8 cellular contexts compared by ENCODE assay signal in the genomic region with DNA sequence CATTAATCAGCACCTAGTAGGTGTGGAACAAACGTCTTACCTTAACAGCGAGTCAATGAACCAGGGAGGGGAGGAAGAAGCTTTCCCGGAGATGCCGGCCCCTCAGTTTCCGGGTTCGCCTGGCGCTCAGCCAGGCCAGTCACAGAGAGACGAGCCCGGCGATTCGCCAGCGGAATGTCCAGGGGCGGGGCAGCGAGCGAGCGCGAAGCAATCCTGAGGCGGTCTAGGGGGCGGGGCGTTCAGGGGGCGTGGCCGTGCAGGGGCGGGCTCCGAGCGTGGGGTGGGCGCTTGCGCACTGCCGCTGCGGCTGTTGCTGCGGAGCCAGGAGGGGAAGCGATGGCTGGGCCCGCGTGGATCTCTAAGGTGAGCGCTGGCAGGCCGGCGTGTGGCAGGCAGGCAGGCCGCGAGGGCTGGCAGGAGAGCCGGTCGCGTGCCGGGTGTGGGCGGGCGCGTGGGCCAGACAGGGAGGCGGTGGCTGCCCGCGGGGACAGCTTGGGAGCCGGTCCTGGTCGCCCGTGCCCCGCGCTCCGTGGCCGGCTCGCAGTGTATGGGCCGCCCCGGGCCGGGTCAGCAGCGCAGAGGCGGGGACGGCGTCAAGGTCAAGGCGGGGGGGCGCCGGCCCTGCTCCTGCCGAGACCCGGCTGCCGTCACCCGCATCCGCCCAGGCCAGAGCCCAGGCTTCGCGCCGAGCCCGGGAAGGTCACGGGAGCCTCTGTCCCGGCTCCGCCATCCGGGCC.
DNase-seq lines count a peak whose midpoint lies in the region; ATAC-seq lines count a peak whose summit lies in the region.

A gene (plus strand): TSS at position 295 of the 737 bp plus-strand sequence. CDS start 42 bp downstream, at position 337.

- DNase-seq in AG20443 (ENCODE audit: low spot score) (peak; percentile 100), NCI-H446 treated with DMSO at 0.1 percent for 48 hours (lab: John Stamatoyannopoulos, UW) (peak; percentile 83), islet precursor cell (peak; percentile 99)
- DNase-seq in central memory CD8-positive, alpha-beta T cell (ENCODE audit: low spot score in 2 of 2), result peak; percentile 97 to 99
- peak; percentile 100 for DNase-seq in stimulated activated CD4-positive, alpha-beta T cell treated with anti-CD3 and anti-CD28 coated beads, Interleukin-12 subunit alpha, Interleukin-12 subunit beta, amount 100 ng/mL, for 4 hours

- no peaks in the 10 kb centered on the region for H3K27me3 Mint-ChIP-seq in central memory CD8-positive, alpha-beta T cell

- peaks cover 39% of the 10 kb centered on the region for H3K4me1 Mint-ChIP-seq in central memory CD8-positive, alpha-beta T cell

- H3K4me3 Mint-ChIP-seq in central memory CD8-positive, alpha-beta T cell, result peak within 1 kb of the TSS; percentile 86

- ATAC-seq in GM19043 (IDR thresholded peaks at IDR 0.05; ENCODE audit: low read depth, unreplicated experiment) (peak; percentile 75), HG03354 (IDR thresholded peaks at IDR 0.05; ENCODE audit: poor library complexity, severe bottlenecking, unreplicated experiment) (peak; percentile 87)
- peak; percentile 92 to 94 for ATAC-seq in activated CD4-positive, CD25-positive, alpha-beta regulatory T cell treated with anti-CD3 and anti-CD28 coated beads, Interleukin-2, amount 50 U/mL, for 24 hours
- peak; percentile 94 for ATAC-seq in central memory CD8-positive, alpha-beta T cell (replicated peaks; ENCODE audit: extremely low read depth, poor library complexity, severe bottlenecking)

- H3K27ac Mint-ChIP-seq in central memory CD8-positive, alpha-beta T cell (ENCODE audit: low read depth), result peak within 1 kb of the TSS; percentile 91

- no peaks in the 10 kb centered on the region for H3K9me3 Mint-ChIP-seq in central memory CD8-positive, alpha-beta T cell

- peaks cover 9% of the 10 kb centered on the region for H3K36me3 Mint-ChIP-seq in central memory CD8-positive, alpha-beta T cell (ENCODE audit: insufficient read depth)

Comparison
In these comparisons a context has a peak if more than half of its experiments do, and no peak if none do; other contexts are left out.
1. Peak in every context shown above with its lines: DNase-seq and ATAC-seq.